17 cellular contexts compared by ENCODE assay signal in genomic region chr16:48247311-48247710, GRCh38. TPM values are rescaled to one million over a fixed set of nuclear protein-coding genes. Genes with fewer than 3 reads are reported as not detected.
A peak's percentile ranks its signal among the peaks of the same experiment; 100 is the strongest.
DNase-seq lines count a peak whose midpoint lies in the region; ATAC-seq and TF ChIP-seq lines count a peak whose summit lies in the region.
"Had no signal": no experiment of that assay in that cellular context is flagged by ENCODE, and none has a peak within 500 bp of the region (broad histone marks: within the 10 kb centered on the region; RNA-seq: fewer than 3 reads in every experiment).

TSS of gene ABCC11 (minus strand) at chr16:48247539. CDS start at chr16:48231921, 15,618 bp downstream.

- H3K4me2 ChIP-seq in PC-3 (ENCODE audit: low read length) (peak within 1 kb of the TSS; percentile 88), neural cell (ENCODE audit: low read length) (no peak within 1 kb of the TSS)

- H3K4me1 ChIP-seq in PC-3 (ENCODE audit: insufficient read depth, low read length): peaks cover 17% of the 10 kb centered on the region; the same call in 1 of the 2 replicates

- peaks cover 72% of the 10 kb centered on the region for H3K79me2 ChIP-seq in PC-3 (ENCODE audit: low read length)
- H3K79me2 ChIP-seq in neural cell (replicated peaks; ENCODE audit: insufficient read depth, low read length): peaks cover 57% of the 10 kb centered on the region

- POLR2A ChIA-PET in PC-3 (lab: Charles Lee; ENCODE audit: unreplicated experiment): no interaction called here

- H4K20me1 ChIP-seq in PC-3 (ENCODE audit: low read length) (0 out of 2 replicates have a peak, but pooled peaks cover 5% of the 10 kb centered on the region), neural cell (ENCODE audit: insufficient read depth) (peaks cover 6% of the 10 kb centered on the region)

- no peak for ATAC-seq in PC-3
- no peak for ATAC-seq in effector memory CD8-positive, alpha-beta T cell (replicated peaks)
- ATAC-seq: left cardiac atrium; stimulated activated naive CD8-positive, alpha-beta T cell treated with anti-CD3 and anti-CD28 coated beads, Interleukin-15, Interleukin-2, amounts not matched to agents 100 U/mL and 50 U/mL, for 24 hours had no signal

- peak within 1 kb of the TSS; percentile 85 for H3K4me3 ChIP-seq in PC-3 (ENCODE audit: low read length)
- peak within 1 kb of the TSS; percentile 94 for H3K4me3 ChIP-seq in neural cell (ENCODE audit: low read length)

- H3K9ac ChIP-seq in PC-3 (ENCODE audit: low read length): no peak within 1 kb of the TSS
- H3K9ac ChIP-seq in neural cell (ENCODE audit: low read length): no peak within 1 kb of the TSS

- H3K27ac Mint-ChIP-seq in Calu3 (ENCODE audit: unreplicated experiment): no peak within 1 kb of the TSS
- peak within 1 kb of the TSS; percentile 60 to 68 for H3K27ac Mint-ChIP-seq in effector memory CD8-positive, alpha-beta T cell

- H3K27ac ChIP-seq in PC-3 (ENCODE audit: low read length): no peak within 1 kb of the TSS
- H3K27ac ChIP-seq in neural cell (ENCODE audit: low read length): no peak within 1 kb of the TSS

- H2AFZ ChIP-seq in PC-3 (ENCODE audit: low read length): no peak within 1 kb of the TSS
- H2AFZ ChIP-seq in neural cell (ENCODE audit: low read depth, low read length): no peak within 1 kb of the TSS

- peaks cover 26% of the 10 kb centered on the region for H3K4me1 Mint-ChIP-seq in Calu3 (ENCODE audit: low read depth, unreplicated experiment)
- H3K4me1 Mint-ChIP-seq in effector memory CD8-positive, alpha-beta T cell (ENCODE audit: low read depth in 2 of 2): peaks cover 31 to 42% of the 10 kb centered on the region in 2 donors

- H3K27me3 ChIP-seq in PC-3 (ENCODE audit: low read length) (no peaks in the 10 kb centered on the region), neural cell (ENCODE audit: insufficient read depth, low read depth, low read length) (no peaks in the 10 kb centered on the region)

- intact Hi-C loops in Calu3 (cut with micrococcal nuclease; ENCODE audit: unreplicated experiment): no loop called here
- intact Hi-C loops in PC-3 (cut with micrococcal nuclease): no loop called here

- DNase-seq in Calu3 (no peak), PC-3 (no peak), AML-193 (lab: John Stamatoyannopoulos, UW) (no peak), GDM1 (lab: John Stamatoyannopoulos, UW) (no peak), AG20443 (ENCODE audit: low spot score) (no peak)
- no peak for DNase-seq in effector memory CD8-positive, alpha-beta T cell
- DNase-seq: activated CD4-positive, alpha-beta T cell treated with anti-CD3 and anti-CD28 coated beads, Interleukin-2, amount 50 U/mL, for 48 hours; amygdala; Caco-2; dermis blood vessel endothelial cell; foreskin melanocyte; left cardiac atrium; NCI-H2107; stimulated activated CD4-positive, alpha-beta T cell treated with anti-CD3 and anti-CD28 coated beads, Interleukin-4, amount 100 ng/mL, for 1 hour; stimulated activated naive CD8-positive, alpha-beta T cell treated with anti-CD3 and anti-CD28 coated beads, Interleukin-15, Interleukin-2, amounts not matched to agents 100 U/mL and 50 U/mL, for 24 hours had no signal

- H3K4me3 Mint-ChIP-seq in Calu3 (ENCODE audit: low read depth, unreplicated experiment): peak within 1 kb of the TSS; percentile 88
- H3K4me3 Mint-ChIP-seq in effector memory CD8-positive, alpha-beta T cell: peak within 1 kb of the TSS; percentile 84 to 97

- H3K9me3 ChIP-seq in PC-3 (ENCODE audit: low read length): no peaks in the 10 kb centered on the region
- H3K9me3 ChIP-seq in neural cell (ENCODE audit: low read length): no peaks in the 10 kb centered on the region
- H3K9me3 ChIP-seq: Caco-2 had no signal

- no peaks in the 10 kb centered on the region for H3K36me3 ChIP-seq in PC-3 (ENCODE audit: low read depth, low read length)
- H3K36me3 ChIP-seq in neural cell (ENCODE audit: insufficient read depth, low read length): no peaks in the 10 kb centered on the region

- CTCF ChIA-PET in Calu3 (lab: Charles Lee): interaction anchor here (0.6 to 1.0 kb wide), 2 partner anchors 9 to 267 kb away, joined by 4 read pairs; no protein-coding TSS in a partner anchor
- CTCF ChIA-PET in PC-3 (lab: Charles Lee): no interaction called here

- TF ChIP-seq CTCF in Calu3 (IDR thresholded peaks at IDR 0.05; ENCODE audit: unreplicated experiment) (no peak), PC-3 (conservative IDR thresholded peaks at IDR 0.05; ENCODE audit: low read depth, low read length) (no peak), neural cell (IDR thresholded peaks at IDR 0.05; ENCODE audit: poor library complexity, severe bottlenecking) (no peak)

- H3K27me3 Mint-ChIP-seq in Calu3 (ENCODE audit: unreplicated experiment): no peaks in the 10 kb centered on the region
- H3K27me3 Mint-ChIP-seq in effector memory CD8-positive, alpha-beta T cell: no peaks in the 10 kb centered on the region

- TF ChIP-seq EP300 in neural cell (conservative IDR thresholded peaks at IDR 0.05; ENCODE audit: poor library complexity, severe bottlenecking): no peak

- TF ChIP-seq RAD21 in neural cell (conservative IDR thresholded peaks at IDR 0.05): no peak

- no TSS peak for BruUV-seq in Calu3 (replicated peaks; lab: Mats Ljungman, UMichigan)
- BruUV-seq in PC-3 (replicated peaks; lab: Mats Ljungman, UMichigan): no TSS peak

- no peaks in the 10 kb centered on the region for H3F3A ChIP-seq in PC-3 (ENCODE audit: low read length, unreplicated experiment)
- no peaks in the 10 kb centered on the region for H3F3A ChIP-seq in neural cell (ENCODE audit: insufficient read depth, low read length, poor library complexity, severe bottlenecking)

- no peaks in the 10 kb centered on the region for H3K9me3 Mint-ChIP-seq in Calu3 (ENCODE audit: low read depth, unreplicated experiment)
- H3K9me3 Mint-ChIP-seq in effector memory CD8-positive, alpha-beta T cell: no peaks in the 10 kb centered on the region

- peaks cover 22% of the 10 kb centered on the region for H3K36me3 Mint-ChIP-seq in Calu3 (ENCODE audit: insufficient read depth, unreplicated experiment)
- peaks cover 21% of the 10 kb centered on the region for H3K36me3 Mint-ChIP-seq in effector memory CD8-positive, alpha-beta T cell (ENCODE audit: insufficient read depth)

- H3K9me2 ChIP-seq in PC-3 (replicated peaks; ENCODE audit: low read length) (no peaks in the 10 kb centered on the region), neural cell (ENCODE audit: insufficient read depth, low read length) (no peaks in the 10 kb centered on the region)

TF ChIP-seq in neural cell, 6 proteins besides CTCF, POLR2A, EP300 and RAD21:
- TF ChIP-seq POLR2AphosphoS5 (IDR thresholded peaks at IDR 0.05): no peak
- no peak for TF ChIP-seq SMC3 (conservative IDR thresholded peaks at IDR 0.05; ENCODE audit: poor library complexity)
- no peak for TF ChIP-seq TAF1 (IDR thresholded peaks at IDR 0.05; ENCODE audit: low read depth)
- TF ChIP-seq MXI1 (conservative IDR thresholded peaks at IDR 0.05; ENCODE audit: poor library complexity, severe bottlenecking): no peak
- no peak for TF ChIP-seq EZH2 (IDR thresholded peaks at IDR 0.05; ENCODE audit: borderline replicate concordance, insufficient read depth, low read length, poor library complexity, severe bottlenecking)
- TF ChIP-seq REST (IDR thresholded peaks at IDR 0.05; ENCODE audit: borderline replicate concordance): no peak

RNA-seq across cellular contexts. Expression of gene ABCC11, which starts in this region (rescaled TPM):
- total RNA-seq in Calu3 (2022) (0.26 and 0.56 TPM in 2 replicates), PC-3 (2014; rRNA removed) (0.26 TPM in 1 of 2 replicates, not detected in the other)
- 0.14 and 1.5 TPM in 2 replicates for polyA plus RNA-seq in neural cell
- 0.24 and 0.93 TPM in 2 replicates for polyA minus RNA-seq in neural cell
- total RNA-seq: dermis blood vessel endothelial cell, left cardiac atrium, pulmonary artery endothelial cell had no signal
